In the genomic region with DNA sequence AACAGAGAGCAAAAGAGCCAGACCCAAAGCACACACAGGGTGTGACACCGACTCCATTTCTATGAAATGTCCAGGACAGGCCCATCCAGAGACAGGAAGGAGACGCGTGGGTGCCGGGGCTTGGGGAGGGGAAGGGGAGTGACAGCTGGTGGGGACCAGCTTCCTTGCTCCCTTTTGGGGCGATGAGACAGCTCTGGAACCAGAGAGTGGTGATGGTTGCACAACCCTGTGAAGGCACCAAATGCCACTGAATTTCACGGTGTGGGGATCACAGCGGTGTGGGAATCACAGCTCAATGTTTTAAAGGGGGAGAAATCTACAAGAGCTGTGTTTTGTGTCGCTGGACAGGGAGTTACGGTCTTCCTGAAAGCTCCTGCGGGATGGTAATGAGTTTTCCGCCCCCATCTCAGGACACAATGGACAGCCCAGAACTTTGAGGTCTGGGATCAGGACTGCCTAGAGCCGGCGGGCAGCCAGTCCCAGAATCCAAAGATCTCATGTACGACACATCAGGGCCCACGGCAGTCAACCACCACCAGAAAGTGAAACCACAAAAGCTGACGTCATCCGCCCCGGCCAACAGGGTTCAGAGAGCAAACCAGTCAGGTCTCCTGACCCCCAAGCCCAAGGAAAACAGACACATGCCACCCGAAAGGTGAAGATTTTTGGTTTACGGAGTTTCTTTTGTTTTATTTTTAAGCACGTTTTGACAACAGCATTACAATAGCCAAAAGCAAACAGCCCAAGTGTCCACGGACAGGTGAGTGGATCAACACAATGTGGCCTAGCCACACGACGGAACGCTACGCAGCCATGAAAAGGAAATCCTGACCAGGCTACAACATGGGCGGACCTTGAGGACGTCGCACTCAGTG, we compare ENCODE assay signal across 8 cellular contexts.
DNase-seq lines count a peak whose midpoint lies in the region; ATAC-seq and TF ChIP-seq lines count a peak whose summit lies in the region.

No MANE protein-coding gene starts in this region.

- H3K27ac ChIP-seq in muscle layer of duodenum (ENCODE audit: low read length): peak overlapping the region; percentile 82

- H3K4me3 Mint-ChIP-seq in stimulated activated memory B cell treated with anti-CD40 and anti-IgM and Interleukin-4, amounts not matched to agents 10 μg/mL and 1 μg/mL and 100 μg/mL, for 72 hours: peak overlapping the region; percentile 80

- peak; percentile 65 for ATAC-seq in stimulated activated memory B cell treated with anti-CD40 and anti-IgM and Interleukin-4, amounts not matched to agents 10 μg/mL and 1 μg/mL and 100 μg/mL, for 72 hours
- no peak for ATAC-seq in HG03196 (IDR thresholded peaks at IDR 0.05; ENCODE audit: unreplicated experiment)
- no peak for ATAC-seq in HG03025 (IDR thresholded peaks at IDR 0.05; ENCODE audit: low FRiP score, unreplicated experiment)

- in situ Hi-C loops in GM13976 (cut with MboI; ENCODE audit: low sequenced_read_pairs, unreplicated experiment): no loop called here

- H3K36me3 Mint-ChIP-seq in stimulated activated memory B cell treated with anti-CD40 and anti-IgM and Interleukin-4, amounts not matched to agents 10 μg/mL and 1 μg/mL and 100 μg/mL, for 72 hours: peaks cover 27% of the 10 kb centered on the region

- no peaks in the 10 kb centered on the region for H3K9me3 Mint-ChIP-seq in stimulated activated memory B cell treated with anti-CD40 and anti-IgM and Interleukin-4, amounts not matched to agents 10 μg/mL and 1 μg/mL and 100 μg/mL, for 72 hours

- no peak for TF ChIP-seq CTCF in GM13976 (IDR thresholded peaks at IDR 0.05; ENCODE audit: borderline replicate concordance, control extremely low read depth, extremely low read depth, insufficient read depth, missing control alignments)
- TF ChIP-seq CTCF in choroid plexus epithelial cell (conservative IDR thresholded peaks at IDR 0.05; ENCODE audit: low read depth, low read length): no peak

- no peaks in the 10 kb centered on the region for H3K9me3 ChIP-seq in muscle layer of duodenum (ENCODE audit: control insufficient read depth in 1 of 2, low read length in 2 of 2)

- H3K27me3 ChIP-seq in muscle layer of duodenum (ENCODE audit: low read depth, low read length): no peaks in the 10 kb centered on the region

- peaks cover 3 to 39% of the 10 kb centered on the region in 2 donors for H3K4me1 ChIP-seq in muscle layer of duodenum (ENCODE audit: control insufficient read depth in 1 of 2, insufficient read depth in 2 of 2, low read length in 2 of 2)

- no peaks in the 10 kb centered on the region for H3K27me3 Mint-ChIP-seq in stimulated activated memory B cell treated with anti-CD40 and anti-IgM and Interleukin-4, amounts not matched to agents 10 μg/mL and 1 μg/mL and 100 μg/mL, for 72 hours

- H3K4me1 Mint-ChIP-seq in stimulated activated memory B cell treated with anti-CD40 and anti-IgM and Interleukin-4, amounts not matched to agents 10 μg/mL and 1 μg/mL and 100 μg/mL, for 72 hours: peaks cover 56% of the 10 kb centered on the region

- DNase-seq in GM13976 (ENCODE audit: low spot score) (peak; percentile 82), choroid plexus epithelial cell (ENCODE audit: low read depth) (peak; percentile 63), NCI-H187 treated with DMSO at 0.1 percent for 48 hours (lab: John Stamatoyannopoulos, UW) (no peak)
- peak; percentile 87 for DNase-seq in activated CD4-positive, alpha-beta T cell treated with anti-CD3 and anti-CD28 coated beads for 48 hours

- H3K27ac Mint-ChIP-seq in stimulated activated memory B cell treated with anti-CD40 and anti-IgM and Interleukin-4, amounts not matched to agents 10 μg/mL and 1 μg/mL and 100 μg/mL, for 72 hours: peak overlapping the region; percentile 91

- H3K4me3 ChIP-seq in choroid plexus epithelial cell (ENCODE audit: low read depth, low read length) (no peak overlapping the region), muscle layer of duodenum (ENCODE audit: low read depth in 1 of 2, low read length in 2 of 2) (peak overlapping the region; percentile 13 to 37)

- peaks cover 0 to 8% of the 10 kb centered on the region in 2 donors for H3K36me3 ChIP-seq in muscle layer of duodenum (ENCODE audit: control insufficient read depth in 1 of 2, insufficient read depth in 2 of 2, low read length in 2 of 2)
